Comparison of ENCODE assay signal across 8 cellular contexts in genomic region chr22:21102659-21103267, GRCh38. TPM values are rescaled to one million over a fixed set of nuclear protein-coding genes. Genes with fewer than 3 reads are reported as not detected.
DNase-seq lines count a peak whose midpoint lies in the region; ATAC-seq and TF ChIP-seq lines count a peak whose summit lies in the region.

No MANE protein-coding gene starts in this region.

- H3K9me3 ChIP-seq in liver (ENCODE audit: control insufficient read depth in 4 of 4, low read length in 3 of 4): no peaks in the 10 kb centered on the region

- DNase-seq in AG10803 (ENCODE audit: low read depth) (peak; percentile 43), NCI-H460 (ENCODE audit: extremely low read depth, low read depth) (peak; percentile 76), chondrocyte (ENCODE audit: low spot score) (peak; percentile 90)
- peak; percentile 66 to 74 for DNase-seq in activated CD4-positive, alpha-beta T cell treated with anti-CD3 and anti-CD28 coated beads for 4 hours
- peak; percentile 52 to 65 (median 61) for DNase-seq in stimulated activated CD4-positive, alpha-beta T cell treated with anti-CD3 and anti-CD28 coated beads, TNF-alpha, amount 100 ng/mL, for 4 hours (ENCODE audit: low read depth in 3 of 3)

- TF ChIP-seq RAD21 in liver (IDR thresholded peaks at IDR 0.05): peak; percentile 64 to 78

- WGBS in liver: 3% methylated on average over 17 of the region's 17 CpGs

- peak overlapping the region; percentile 40 for H3K4me3 Mint-ChIP-seq in chondrocyte (ENCODE audit: unreplicated experiment)

- ATAC-seq in GM21576 (IDR thresholded peaks at IDR 0.05; ENCODE audit: unreplicated experiment) (peak; percentile 53), GM21528 (IDR thresholded peaks at IDR 0.05; ENCODE audit: low FRiP score, unreplicated experiment) (no peak)

- peak overlapping the region in 1 of 2 donors; percentile 13 for H3K9ac ChIP-seq in liver (ENCODE audit: low read depth in 1 of 2, low read length in 2 of 2)

- no peaks in the 10 kb centered on the region for H3K36me3 ChIP-seq in liver (ENCODE audit: control insufficient read depth in 4 of 4, insufficient read depth in 3 of 4, low read depth in 1 of 4, low read length in 3 of 4)

- H3K4me3 ChIP-seq in AG10803 (ENCODE audit: low read length): no peak overlapping the region
- no peak overlapping the region for H3K4me3 ChIP-seq in liver (ENCODE audit: low read depth in 1 of 3, low read length in 3 of 3)

- TF ChIP-seq CTCF in AG10803 (conservative IDR thresholded peaks at IDR 0.05; ENCODE audit: low read length) (peak; percentile 70), chondrocyte (IDR thresholded peaks at IDR 0.05) (peak; percentile 89), liver (IDR thresholded peaks at IDR 0.05; ENCODE audit: low read depth, low read length, missing input control) (peak; percentile 69)

- no peak overlapping the region for H3K27ac Mint-ChIP-seq in chondrocyte (ENCODE audit: unreplicated experiment)

- no peaks in the 10 kb centered on the region for H3K9me3 Mint-ChIP-seq in chondrocyte (ENCODE audit: low read depth)

- peaks cover 23% of the 10 kb centered on the region for H3K4me1 Mint-ChIP-seq in chondrocyte (ENCODE audit: low read depth)

- no peaks in the 10 kb centered on the region for H3K27me3 ChIP-seq in liver (ENCODE audit: control insufficient read depth in 4 of 4, insufficient read depth in 4 of 4, low read length in 3 of 4)

- no peak overlapping the region for H3K27ac ChIP-seq in liver (ENCODE audit: low read depth in 1 of 2, low read length in 2 of 2)

- peaks cover 0 to 3% (median 1%) of the 10 kb centered on the region in 4 donors for H3K4me1 ChIP-seq in liver (ENCODE audit: control insufficient read depth in 4 of 4, insufficient read depth in 4 of 4, low read length in 3 of 4)

- H3K27me3 Mint-ChIP-seq in chondrocyte (ENCODE audit: low read depth): peaks cover 2% of the 10 kb centered on the region

- no peaks in the 10 kb centered on the region for H3K36me3 Mint-ChIP-seq in chondrocyte (ENCODE audit: low read depth)

TF ChIP-seq in liver, 16 proteins besides CTCF, POLR2A, EP300 and RAD21:
- peak; percentile 52 to 77 for TF ChIP-seq JUND (IDR thresholded peaks at IDR 0.05)
- no peak for TF ChIP-seq NR2F2 (IDR thresholded peaks at IDR 0.05)

RNA-seq across cellular contexts. Expression of gene LRRC74B, which starts 57.0 kb away (rescaled TPM):
- not detected in 2 replicates for total RNA-seq in NCI-H460 (2014; rRNA removed; shearing (Covaris generic))
- 0.11 and 0.25 TPM in 2 replicates for polyA plus RNA-seq in NCI-H460 (2014; cell fraction: nucleus; rRNA removed)
- total RNA-seq in chondrocyte (not detected in 3 replicates), liver (not detected)
- not detected for polyA plus RNA-seq in liver
